1 cellular context compared by ENCODE assay signal in the genomic region with DNA sequence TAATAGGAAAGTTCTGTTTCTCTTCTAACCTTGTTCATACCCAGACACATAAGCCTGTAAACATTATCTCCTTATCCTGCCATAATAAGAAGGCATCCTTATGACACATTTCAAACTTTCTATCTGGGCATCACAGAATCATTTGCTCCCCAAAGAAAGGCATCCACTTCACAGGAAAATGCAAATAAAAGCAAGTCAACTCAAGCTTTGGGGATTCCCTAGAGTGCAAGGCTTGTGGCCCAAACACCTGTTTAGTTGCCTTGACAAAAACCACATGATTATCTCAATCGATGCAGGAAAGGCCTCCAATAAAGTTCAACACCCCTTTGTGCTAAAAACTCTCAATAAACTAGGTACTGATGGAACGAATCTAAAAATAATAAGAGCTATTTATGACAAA.
A peak's percentile ranks its signal among the peaks of the same experiment; 100 is the strongest.
TF ChIP-seq lines count a peak whose summit lies in the region.

No MANE protein-coding gene starts in this region.

TF ChIP-seq in GM12878, 131 proteins besides CTCF, POLR2A, EP300 and RAD21 (continued from another document):
- TF ChIP-seq, protein P1, sequence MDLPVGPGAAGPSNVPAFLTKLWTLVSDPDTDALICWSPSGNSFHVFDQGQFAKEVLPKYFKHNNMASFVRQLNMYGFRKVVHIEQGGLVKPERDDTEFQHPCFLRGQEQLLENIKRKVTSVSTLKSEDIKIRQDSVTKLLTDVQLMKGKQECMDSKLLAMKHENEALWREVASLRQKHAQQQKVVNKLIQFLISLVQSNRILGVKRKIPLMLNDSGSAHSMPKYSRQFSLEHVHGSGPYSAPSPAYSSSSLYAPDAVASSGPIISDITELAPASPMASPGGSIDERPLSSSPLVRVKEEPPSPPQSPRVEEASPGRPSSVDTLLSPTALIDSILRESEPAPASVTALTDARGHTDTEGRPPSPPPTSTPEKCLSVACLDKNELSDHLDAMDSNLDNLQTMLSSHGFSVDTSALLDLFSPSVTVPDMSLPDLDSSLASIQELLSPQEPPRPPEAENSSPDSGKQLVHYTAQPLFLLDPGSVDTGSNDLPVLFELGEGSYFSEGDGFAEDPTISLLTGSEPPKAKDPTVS (IDR thresholded peaks at IDR 0.05; ENCODE audit: low read depth, low read length): no peak
- TF ChIP-seq CBX5 (IDR thresholded peaks at IDR 0.05; ENCODE audit: low read depth): no peak
- TF ChIP-seq POLR2AphosphoS5 (IDR thresholded peaks at IDR 0.05; ENCODE audit: low read length): no peak
- TF ChIP-seq, protein P2, sequence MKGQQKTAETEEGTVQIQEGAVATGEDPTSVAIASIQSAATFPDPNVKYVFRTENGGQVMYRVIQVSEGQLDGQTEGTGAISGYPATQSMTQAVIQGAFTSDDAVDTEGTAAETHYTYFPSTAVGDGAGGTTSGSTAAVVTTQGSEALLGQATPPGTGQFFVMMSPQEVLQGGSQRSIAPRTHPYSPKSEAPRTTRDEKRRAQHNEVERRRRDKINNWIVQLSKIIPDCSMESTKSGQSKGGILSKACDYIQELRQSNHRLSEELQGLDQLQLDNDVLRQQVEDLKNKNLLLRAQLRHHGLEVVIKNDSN (IDR thresholded peaks at IDR 0.05; ENCODE audit: borderline replicate concordance, extremely low read length, insufficient read depth, low read depth, low read length): no peak
- TF ChIP-seq SUPT20H (IDR thresholded peaks at IDR 0.05; ENCODE audit: borderline replicate concordance, control insufficient read depth, low read depth, low read length): no peak
- TF ChIP-seq, protein P3, sequence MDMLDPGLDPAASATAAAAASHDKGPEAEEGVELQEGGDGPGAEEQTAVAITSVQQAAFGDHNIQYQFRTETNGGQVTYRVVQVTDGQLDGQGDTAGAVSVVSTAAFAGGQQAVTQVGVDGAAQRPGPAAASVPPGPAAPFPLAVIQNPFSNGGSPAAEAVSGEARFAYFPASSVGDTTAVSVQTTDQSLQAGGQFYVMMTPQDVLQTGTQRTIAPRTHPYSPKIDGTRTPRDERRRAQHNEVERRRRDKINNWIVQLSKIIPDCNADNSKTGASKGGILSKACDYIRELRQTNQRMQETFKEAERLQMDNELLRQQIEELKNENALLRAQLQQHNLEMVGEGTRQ (IDR thresholded peaks at IDR 0.05; ENCODE audit: borderline replicate concordance, low read depth, low read length): no peak
- no peak for TF ChIP-seq PML (IDR thresholded peaks at IDR 0.05; ENCODE audit: low read length)
- TF ChIP-seq, protein P4, sequence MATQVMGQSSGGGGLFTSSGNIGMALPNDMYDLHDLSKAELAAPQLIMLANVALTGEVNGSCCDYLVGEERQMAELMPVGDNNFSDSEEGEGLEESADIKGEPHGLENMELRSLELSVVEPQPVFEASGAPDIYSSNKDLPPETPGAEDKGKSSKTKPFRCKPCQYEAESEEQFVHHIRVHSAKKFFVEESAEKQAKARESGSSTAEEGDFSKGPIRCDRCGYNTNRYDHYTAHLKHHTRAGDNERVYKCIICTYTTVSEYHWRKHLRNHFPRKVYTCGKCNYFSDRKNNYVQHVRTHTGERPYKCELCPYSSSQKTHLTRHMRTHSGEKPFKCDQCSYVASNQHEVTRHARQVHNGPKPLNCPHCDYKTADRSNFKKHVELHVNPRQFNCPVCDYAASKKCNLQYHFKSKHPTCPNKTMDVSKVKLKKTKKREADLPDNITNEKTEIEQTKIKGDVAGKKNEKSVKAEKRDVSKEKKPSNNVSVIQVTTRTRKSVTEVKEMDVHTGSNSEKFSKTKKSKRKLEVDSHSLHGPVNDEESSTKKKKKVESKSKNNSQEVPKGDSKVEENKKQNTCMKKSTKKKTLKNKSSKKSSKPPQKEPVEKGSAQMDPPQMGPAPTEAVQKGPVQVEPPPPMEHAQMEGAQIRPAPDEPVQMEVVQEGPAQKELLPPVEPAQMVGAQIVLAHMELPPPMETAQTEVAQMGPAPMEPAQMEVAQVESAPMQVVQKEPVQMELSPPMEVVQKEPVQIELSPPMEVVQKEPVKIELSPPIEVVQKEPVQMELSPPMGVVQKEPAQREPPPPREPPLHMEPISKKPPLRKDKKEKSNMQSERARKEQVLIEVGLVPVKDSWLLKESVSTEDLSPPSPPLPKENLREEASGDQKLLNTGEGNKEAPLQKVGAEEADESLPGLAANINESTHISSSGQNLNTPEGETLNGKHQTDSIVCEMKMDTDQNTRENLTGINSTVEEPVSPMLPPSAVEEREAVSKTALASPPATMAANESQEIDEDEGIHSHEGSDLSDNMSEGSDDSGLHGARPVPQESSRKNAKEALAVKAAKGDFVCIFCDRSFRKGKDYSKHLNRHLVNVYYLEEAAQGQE (IDR thresholded peaks at IDR 0.05; ENCODE audit: low read depth, low read length): no peak
- TF ChIP-seq NFIC (IDR thresholded peaks at IDR 0.05; ENCODE audit: low read depth, low read length): peak; percentile 55; the same call in 1 of the 2 replicates
